27 cellular contexts compared by ENCODE assay signal in the genomic region with DNA sequence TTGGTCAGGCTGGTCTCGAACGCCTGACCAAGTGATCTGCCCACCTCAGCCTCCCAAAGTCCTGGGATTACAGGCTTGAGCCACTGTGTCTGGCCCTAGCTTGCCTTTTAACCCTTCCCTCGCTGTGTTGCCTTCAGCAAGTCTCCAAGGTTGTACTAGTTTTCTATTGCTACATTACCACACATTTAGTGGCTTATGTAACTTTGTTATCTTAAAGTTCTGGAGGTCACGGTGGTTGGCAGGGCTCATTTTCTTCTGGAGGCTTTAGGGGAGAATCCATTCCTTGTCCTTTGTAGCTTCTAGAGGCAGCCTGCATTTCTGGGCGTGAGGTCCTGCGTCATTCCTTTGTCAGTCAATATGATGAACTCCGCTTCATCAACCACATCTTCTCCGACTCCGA.
"Had no signal": no experiment of that assay in that cellular context is flagged by ENCODE, and none has a peak within 500 bp of the region (broad histone marks: within the 10 kb centered on the region; RNA-seq: fewer than 3 reads in every experiment).

No MANE protein-coding gene starts in this region.

- H3K36me3 Mint-ChIP-seq: immature natural killer cell; naive thymus-derived CD8-positive, alpha-beta T cell; stimulated activated memory B cell treated with anti-CD40 and anti-IgM and Interleukin-4, amounts not matched to agents 10 μg/mL and 1 μg/mL and 100 μg/mL, for 72 hours had no signal

- H3K27me3 ChIP-seq: brain microvascular endothelial cell, hepatocyte, left lung, neutrophil, ovary, upper lobe of right lung had no signal

- H3K27me3 Mint-ChIP-seq: activated naive CD8-positive, alpha-beta T cell treated with anti-CD3 and anti-CD28 coated beads, Interleukin-2, amount 10 ng/mL, durations not matched to agents 7 days and 5 days; naive thymus-derived CD8-positive, alpha-beta T cell; stimulated activated memory B cell treated with anti-CD40 and anti-IgM and Interleukin-4, amounts not matched to agents 10 μg/mL and 1 μg/mL and 100 μg/mL, for 72 hours had no signal

- H3K27ac ChIP-seq: brain microvascular endothelial cell, hepatocyte, left lung, neutrophil, ovary, psoas muscle, upper lobe of right lung had no signal

- H2AFZ ChIP-seq: hepatocyte had no signal

- DNase-seq: activated CD4-positive, alpha-beta T cell treated with anti-CD3 and anti-CD28 coated beads for 4 hours; activated CD4-positive, alpha-beta T cell treated with anti-CD3 and anti-CD28 coated beads, Interleukin-2, amount 50 U/mL, for 48 hours; activated CD4-positive, CD25-positive, alpha-beta regulatory T cell; activated CD8-positive, alpha-beta memory T cell treated with anti-CD3 and anti-CD28 coated beads, Interleukin-2, amount 50 U/mL, for 48 hours; activated naive CD4-positive, alpha-beta T cell treated with Interleukin-2 at 50 U/mL for 16 hours; activated naive CD8-positive, alpha-beta T cell treated with anti-CD3 and anti-CD28 coated beads, Interleukin-2, amount 10 ng/mL, durations not matched to agents 7 days and 5 days; activated T-cell treated with anti-CD3 and anti-CD28 coated beads, Interleukin-2, amount 50 U/mL, for 4 hours; brain microvascular endothelial cell; caudate nucleus; effector memory CD4-positive, alpha-beta T cell; foreskin melanocyte; immature natural killer cell; kidney glomerular epithelial cell; left lung; naive thymus-derived CD8-positive, alpha-beta T cell; ovary; psoas muscle; small intestine; stimulated activated CD4-positive, alpha-beta T cell treated with anti-CD3 and anti-CD28 coated beads, Interleukin-2, amount 100 ng/mL, for 24 hours; T1000; upper lobe of right lung had no signal

- H3K9me3 Mint-ChIP-seq: activated naive CD8-positive, alpha-beta T cell treated with anti-CD3 and anti-CD28 coated beads, Interleukin-2, amount 10 ng/mL, durations not matched to agents 7 days and 5 days; activated T-cell treated with anti-CD3 and anti-CD28 coated beads, Interleukin-2, amount 50 U/mL, for 4 hours; activated T-helper 2 cell treated with anti-CD3 and anti-CD28 coated beads, Interferon-gamma antibody, Interleukin-2, Interleukin-4, amounts not matched to agents 10 μg/mL and 5 μg/mL and 100 μg/mL, durations not matched to agents 14 hours and 24 hours and 36 hours; immature natural killer cell; naive thymus-derived CD8-positive, alpha-beta T cell; stimulated activated memory B cell treated with anti-CD40 and anti-IgM and Interleukin-4, amounts not matched to agents 10 μg/mL and 1 μg/mL and 100 μg/mL, for 72 hours; T-helper 1 cell treated with Interleukin-12 subunit alpha and Interleukin-12 subunit beta and Interleukin-4 antibody, amounts not matched to agents 30 μg/mL and 1 μg/mL, for 36 hours had no signal

- H3K4me2 ChIP-seq: hepatocyte had no signal

- H3K36me3 ChIP-seq: left lung, neutrophil, ovary, upper lobe of right lung had no signal

- H3K27ac Mint-ChIP-seq: activated naive CD8-positive, alpha-beta T cell treated with anti-CD3 and anti-CD28 coated beads, Interleukin-2, amount 10 ng/mL, durations not matched to agents 7 days and 5 days; activated T-helper 2 cell treated with anti-CD3 and anti-CD28 coated beads, Interferon-gamma antibody, Interleukin-2, Interleukin-4, amounts not matched to agents 10 μg/mL and 5 μg/mL and 100 μg/mL, durations not matched to agents 14 hours and 24 hours and 36 hours; stimulated activated memory B cell treated with anti-CD40 and anti-IgM and Interleukin-4, amounts not matched to agents 10 μg/mL and 1 μg/mL and 100 μg/mL, for 72 hours; T-helper 1 cell treated with Interleukin-12 subunit alpha and Interleukin-12 subunit beta and Interleukin-4 antibody, amounts not matched to agents 30 μg/mL and 1 μg/mL, for 36 hours had no signal

- H3K4me3 ChIP-seq: hepatocyte, left lung, ovary, psoas muscle, upper lobe of right lung had no signal

- ATAC-seq: activated T-cell treated with anti-CD3 and anti-CD28 coated beads, Interleukin-2, amount 50 U/mL, for 4 hours; left lung; naive thymus-derived CD8-positive, alpha-beta T cell; psoas muscle; sciatic nerve; stimulated activated memory B cell treated with anti-CD40 and anti-IgM and Interleukin-4, amounts not matched to agents 10 μg/mL and 1 μg/mL and 100 μg/mL, for 72 hours; upper lobe of right lung had no signal

- H3K9me3 ChIP-seq: left lung, neutrophil, ovary, psoas muscle, upper lobe of right lung had no signal

- H3K4me3 Mint-ChIP-seq: activated naive CD8-positive, alpha-beta T cell treated with anti-CD3 and anti-CD28 coated beads, Interleukin-2, amount 10 ng/mL, durations not matched to agents 7 days and 5 days; activated T-cell treated with anti-CD3 and anti-CD28 coated beads, Interleukin-2, amount 50 U/mL, for 4 hours; immature natural killer cell; naive thymus-derived CD8-positive, alpha-beta T cell; stimulated activated memory B cell treated with anti-CD40 and anti-IgM and Interleukin-4, amounts not matched to agents 10 μg/mL and 1 μg/mL and 100 μg/mL, for 72 hours; T-helper 1 cell treated with Interleukin-12 subunit alpha and Interleukin-12 subunit beta and Interleukin-4 antibody, amounts not matched to agents 30 μg/mL and 1 μg/mL, for 36 hours had no signal

- FAIRE-seq: small intestine had no signal
